In genomic region chr1:185297986-185298385, GRCh38 we compare ENCODE assay signal across 32 cellular contexts. TPM values are rescaled to one million over a fixed set of nuclear protein-coding genes. Genes with fewer than 3 reads are reported as not detected.
A peak's percentile ranks its signal among the peaks of the same experiment; 100 is the strongest.
DNase-seq lines count a peak whose midpoint lies in the region; ATAC-seq, FAIRE-seq and TF ChIP-seq lines count a peak whose summit lies in the region.
"Had no signal": no experiment of that assay in that cellular context is flagged by ENCODE, and none has a peak within 500 bp of the region (broad histone marks: within the 10 kb centered on the region; RNA-seq: fewer than 3 reads in every experiment).

No MANE protein-coding gene starts in this region.

- intact Hi-C loops in naive thymus-derived CD4-positive, alpha-beta T cell (cut with micrococcal nuclease), result loop anchor here in 1 of 2 donors (1.0 to 2.0 kb wide), 2 partner anchors 10 to 17 kb away; no protein-coding TSS in a partner anchor
- intact Hi-C loops in HepG2 (cut with micrococcal nuclease; ENCODE audit: unreplicated experiment), result no loop called here

- 98% methylated on average over 2 of the region's 2 CpGs for WGBS in HepG2 (ENCODE audit: low lambda C conversion rate)

- no peaks in the 10 kb centered on the region for H3K27me3 ChIP-seq in naive thymus-derived CD4-positive, alpha-beta T cell (ENCODE audit: control insufficient read depth in 2 of 2, insufficient read depth in 2 of 2, low read length in 2 of 2)
- H3K27me3 ChIP-seq in HepG2 (ENCODE audit: control insufficient read depth in 1 of 2, insufficient read depth in 2 of 2, low read length in 2 of 2), result no peaks in the 10 kb centered on the region
- H3K27me3 ChIP-seq: esophagus muscularis mucosa, hepatocyte, right lobe of liver, tibial nerve had no signal

- FAIRE-seq in HepG2 (lab: Jason Lieb, UNC), result no peak
- FAIRE-seq: endometrium, frontal cortex had no signal

- no peak overlapping the region for H3K9ac ChIP-seq in HepG2 (ENCODE audit: insufficient read depth, low read depth, low read length)

- CTCF ChIA-PET in naive thymus-derived CD4-positive, alpha-beta T cell (lab: Charles Lee), result interaction anchor here (1.2 kb wide), 1 partner anchor 59 kb away, joined by 4 read pairs; no protein-coding TSS in a partner anchor
- CTCF ChIA-PET in HepG2 (lab: Yijun Ruan, JAX; ENCODE audit: low intra/inter-chr PET ratio, low total read pairs), result no interaction called here

- POLR2A ChIA-PET in naive thymus-derived CD4-positive, alpha-beta T cell (lab: Charles Lee), result interaction anchor here (1.0 to 1.6 kb wide), 2 partner anchors 16 to 19 kb away, joined by 3 to 4 read pairs; partner anchors contain the start of gene IVNS1ABP
- POLR2A ChIA-PET in HepG2 (lab: Yijun Ruan, JAX), result no interaction called here

- H3K9me3 ChIP-seq in naive thymus-derived CD4-positive, alpha-beta T cell (ENCODE audit: control insufficient read depth in 2 of 3, low read length in 3 of 3), result no peaks in the 10 kb centered on the region
- H3K9me3 ChIP-seq in HepG2 (ENCODE audit: low read length), result no peaks in the 10 kb centered on the region
- H3K9me3 ChIP-seq: esophagus muscularis mucosa, right lobe of liver, tibial nerve had no signal

- no peak for DNase-seq in activated T-cell treated with anti-CD3 and anti-CD28 coated beads, Interleukin-2, amount 50 U/mL, for 72 hours
- DNase-seq in activated T-cell treated with anti-CD3 and anti-CD28 coated beads, Interleukin-2, amount 50 U/mL, for 1 hour, result no peak
- peak; percentile 54 for DNase-seq in amniotic epithelial cell (ENCODE audit: low read depth)
- DNase-seq in naive thymus-derived CD4-positive, alpha-beta T cell, result no peak
- DNase-seq in germinal center (ENCODE audit: low spot score), result no peak
- no peak for DNase-seq in HepG2 (ENCODE audit: low spot score)
- DNase-seq in stimulated activated naive CD8-positive, alpha-beta T cell treated with anti-CD3 and anti-CD28 coated beads, Interleukin-15, amount 100 ng/mL, for 72 hours, result no peak
- DNase-seq: activated CD4-positive, alpha-beta T cell treated with anti-CD3 and anti-CD28 coated beads, Interleukin-2, amount 10 ng/mL, durations not matched to agents 24 days and 14 days; Calu3; central memory CD4-positive, alpha-beta T cell; dermis blood vessel endothelial cell; left cardiac atrium; NCI-H1048; NCI-H446; NCI-H748 treated with DMSO at 0.1 percent for 48 hours; right lobe of liver; SIG-M5; stimulated activated CD4-positive, alpha-beta T cell treated with anti-CD3 and anti-CD28 coated beads, Interleukin-12 subunit alpha, Interleukin-12 subunit beta, amount 100 ng/mL, for 4 hours; stimulated activated CD4-positive, alpha-beta T cell treated with anti-CD3 and anti-CD28 coated beads, Interleukin-2, amount 100 ng/mL, for 48 hours; SW 1271; T-helper 9 cell; WERI-Rb-1 had no signal

- TF ChIP-seq CTCF in HepG2 (CRISPR knock-in tag; IDR thresholded peaks at IDR 0.05), result no peak

- H3K27ac Mint-ChIP-seq in activated T-cell treated with anti-CD3 and anti-CD28 coated beads, Interleukin-2, amount 50 U/mL, for 72 hours, result peak overlapping the region; percentile 75
- peak overlapping the region in 7 of 9 donors; percentile 12 to 69 (median 51) for H3K27ac Mint-ChIP-seq in naive thymus-derived CD4-positive, alpha-beta T cell
- H3K27ac Mint-ChIP-seq in stimulated activated naive CD8-positive, alpha-beta T cell treated with anti-CD3 and anti-CD28 coated beads, Interleukin-15, amount 100 ng/mL, for 72 hours, result peak overlapping the region in 1 of 2 donors; percentile 35
- H3K27ac Mint-ChIP-seq: activated CD4-positive, alpha-beta T cell treated with anti-CD3 and anti-CD28 coated beads, Interleukin-2, amount 10 ng/mL, durations not matched to agents 24 days and 14 days; CD14-positive monocyte; GM23338; memory B cell had no signal

- peaks cover 14 to 46% of the 10 kb centered on the region in 2 donors for H3K36me3 Mint-ChIP-seq in activated T-cell treated with anti-CD3 and anti-CD28 coated beads, Interleukin-2, amount 50 U/mL, for 72 hours (ENCODE audit: insufficient read depth in 2 of 2)
- H3K36me3 Mint-ChIP-seq in naive thymus-derived CD4-positive, alpha-beta T cell, result peaks cover 10 to 63% (median 45%) of the 10 kb centered on the region in 5 donors

- ATAC-seq in activated T-cell treated with anti-CD3 and anti-CD28 coated beads, Interleukin-2, amount 50 U/mL, for 72 hours (replicated peaks in 1 of 2), result no peak
- ATAC-seq in naive thymus-derived CD4-positive, alpha-beta T cell, result no peak
- ATAC-seq in HepG2, result no peak
- no peak for ATAC-seq in stimulated activated naive CD8-positive, alpha-beta T cell treated with anti-CD3 and anti-CD28 coated beads, Interleukin-15, amount 100 ng/mL, for 72 hours
- ATAC-seq in HG03442 (IDR thresholded peaks at IDR 0.05; ENCODE audit: unreplicated experiment), result no peak
- ATAC-seq: GM23338, left cardiac atrium, right lobe of liver had no signal

- no peak for TF ChIP-seq POLR2A in HepG2 (IDR thresholded peaks at IDR 0.05; ENCODE audit: insufficient read depth in 1 of 2, low read depth in 2 of 2, low read length in 2 of 2)

- H3K4me2 ChIP-seq in HepG2 (ENCODE audit: low read depth, low read length), result no peak overlapping the region
- H3K4me2 ChIP-seq: GM23338, hepatocyte had no signal

- TF ChIP-seq EP300 in HepG2 (IDR thresholded peaks at IDR 0.05; ENCODE audit: low read depth in 2 of 2, low read length in 2 of 2) (no peak), HepG2 (CRISPR knock-in tag; IDR thresholded peaks at IDR 0.05; ENCODE audit: borderline replicate concordance) (no peak)

- no peaks in the 10 kb centered on the region for H4K20me1 ChIP-seq in HepG2 (ENCODE audit: insufficient read depth, low read length)

- H3K4me1 ChIP-seq in naive thymus-derived CD4-positive, alpha-beta T cell (ENCODE audit: control insufficient read depth in 2 of 2, insufficient read depth in 2 of 2, low read length in 2 of 2), result peaks cover 0 to 2% of the 10 kb centered on the region in 2 donors
- peaks cover 2% of the 10 kb centered on the region; the same call in 1 of the 2 replicates for H3K4me1 ChIP-seq in HepG2 (ENCODE audit: insufficient read depth, low read length)
- H3K4me1 ChIP-seq: right lobe of liver, tibial nerve had no signal

- H3K27ac ChIP-seq in naive thymus-derived CD4-positive, alpha-beta T cell (ENCODE audit: low read depth, low read length), result no peak overlapping the region
- no peak overlapping the region for H3K27ac ChIP-seq in HepG2 (ENCODE audit: extremely low read length, insufficient read depth, low read length)
- H3K27ac ChIP-seq: 22Rv1, esophagus muscularis mucosa, hepatocyte, right lobe of liver, tibial nerve, WERI-Rb-1 had no signal

- no peaks in the 10 kb centered on the region for H3K79me2 ChIP-seq in HepG2 (ENCODE audit: insufficient read depth, low read length)
- H3K79me2 ChIP-seq: hepatocyte had no signal

- H3K9me3 Mint-ChIP-seq in activated T-cell treated with anti-CD3 and anti-CD28 coated beads, Interleukin-2, amount 50 U/mL, for 72 hours, result no peaks in the 10 kb centered on the region
- H3K9me3 Mint-ChIP-seq in naive thymus-derived CD4-positive, alpha-beta T cell, result peaks cover 0 to 1% (median 0%) of the 10 kb centered on the region in 11 donors
- no peaks in the 10 kb centered on the region for H3K9me3 Mint-ChIP-seq in stimulated activated naive CD8-positive, alpha-beta T cell treated with anti-CD3 and anti-CD28 coated beads, Interleukin-15, amount 100 ng/mL, for 72 hours
- H3K9me3 Mint-ChIP-seq: activated CD4-positive, alpha-beta T cell treated with anti-CD3 and anti-CD28 coated beads, Interleukin-2, amount 10 ng/mL, durations not matched to agents 24 days and 14 days; CD14-positive monocyte; GM23338; memory B cell had no signal

- H2AFZ ChIP-seq in HepG2 (ENCODE audit: low read length), result no peak overlapping the region
- H2AFZ ChIP-seq: GM23338, hepatocyte had no signal

- H3K36me3 ChIP-seq in naive thymus-derived CD4-positive, alpha-beta T cell (ENCODE audit: control insufficient read depth in 2 of 3, insufficient read depth in 3 of 3, low read length in 3 of 3), result peaks cover 12 to 53% (median 26%) of the 10 kb centered on the region in 3 experiments
- peaks cover 21 to 45% of the 10 kb centered on the region in 2 experiments for H3K36me3 ChIP-seq in HepG2 (replicated peaks in 1 of 2; ENCODE audit: control insufficient read depth in 1 of 2, insufficient read depth in 2 of 2, low read length in 2 of 2)

- H3K4me1 Mint-ChIP-seq in activated T-cell treated with anti-CD3 and anti-CD28 coated beads, Interleukin-2, amount 50 U/mL, for 72 hours (ENCODE audit: low read depth), result peaks cover 7% of the 10 kb centered on the region
- peaks cover 2 to 26% (median 18%) of the 10 kb centered on the region in 7 donors for H3K4me1 Mint-ChIP-seq in naive thymus-derived CD4-positive, alpha-beta T cell
- no peaks in the 10 kb centered on the region for H3K4me1 Mint-ChIP-seq in stimulated activated naive CD8-positive, alpha-beta T cell treated with anti-CD3 and anti-CD28 coated beads, Interleukin-15, amount 100 ng/mL, for 72 hours
- H3K4me1 Mint-ChIP-seq: GM23338 had no signal

- no peak overlapping the region for H3K4me3 ChIP-seq in naive thymus-derived CD4-positive, alpha-beta T cell (ENCODE audit: low read length)
- no peak overlapping the region for H3K4me3 ChIP-seq in HepG2 (replicated peaks in 1 of 3; ENCODE audit: insufficient read depth in 1 of 3, low read depth in 2 of 3, low read length in 3 of 3)
- H3K4me3 ChIP-seq: esophagus muscularis mucosa, GM23338, hepatocyte, right lobe of liver, tibial nerve had no signal

- in situ Hi-C loops in HepG2 (cut with HindIII; ENCODE audit: extremely low pct_ligation_motif_present, low pct_unique_long_range_greater_than_20kb), result no loop called here

- no TSS peak for BruUV-seq in HepG2 (replicated peaks; lab: Mats Ljungman, UMichigan)

- no peak for TF ChIP-seq RAD21 in HepG2 (CRISPR knock-in tag; IDR thresholded peaks at IDR 0.05)

- H3K4me3 Mint-ChIP-seq in activated T-cell treated with anti-CD3 and anti-CD28 coated beads, Interleukin-2, amount 50 U/mL, for 72 hours, result no peak overlapping the region
- H3K4me3 Mint-ChIP-seq in naive thymus-derived CD4-positive, alpha-beta T cell, result no peak overlapping the region
- H3K4me3 Mint-ChIP-seq in stimulated activated naive CD8-positive, alpha-beta T cell treated with anti-CD3 and anti-CD28 coated beads, Interleukin-15, amount 100 ng/mL, for 72 hours, result no peak overlapping the region
- H3K4me3 Mint-ChIP-seq: activated CD4-positive, alpha-beta T cell treated with anti-CD3 and anti-CD28 coated beads, Interleukin-2, amount 10 ng/mL, durations not matched to agents 24 days and 14 days; CD14-positive monocyte; GM23338; memory B cell had no signal

- H3K27me3 Mint-ChIP-seq in activated T-cell treated with anti-CD3 and anti-CD28 coated beads, Interleukin-2, amount 50 U/mL, for 72 hours (ENCODE audit: low read depth), result no peaks in the 10 kb centered on the region
- no peaks in the 10 kb centered on the region for H3K27me3 Mint-ChIP-seq in naive thymus-derived CD4-positive, alpha-beta T cell
- H3K27me3 Mint-ChIP-seq in stimulated activated naive CD8-positive, alpha-beta T cell treated with anti-CD3 and anti-CD28 coated beads, Interleukin-15, amount 100 ng/mL, for 72 hours, result no peaks in the 10 kb centered on the region
- H3K27me3 Mint-ChIP-seq: activated CD4-positive, alpha-beta T cell treated with anti-CD3 and anti-CD28 coated beads, Interleukin-2, amount 10 ng/mL, durations not matched to agents 24 days and 14 days; memory B cell had no signal

RNA-seq across cellular contexts. Expression of gene IVNS1ABP, which starts 19.1 kb away (rescaled TPM):
- total RNA-seq in activated T-cell treated with anti-CD3 and anti-CD28 coated beads, Interleukin-2, amount 50 U/mL, for 72 hours, result 100 to 1,000 TPM in 1 of 2 donors, 10 to 100 TPM in 1; 86.2 to 110 TPM
- 100 to 1,000 TPM; 169 to 268 (median 193) TPM for total RNA-seq in naive thymus-derived CD4-positive, alpha-beta T cell
- polyA plus RNA-seq in naive thymus-derived CD4-positive, alpha-beta T cell, result 10 to 100 TPM; 67.0 to 71.0 TPM
- total RNA-seq in HepG2 (2016; rRNA removed; fragmentation: Illumina TruSeq; extraction: Trizol), result 41.6 and 51.7 TPM in 2 replicates
- 9.0 and 9.3 TPM in 2 replicates for total RNA-seq in HepG2 (2016; cell fraction: cytosol; rRNA removed; fragmentation: Illumina TruSeq; extraction: Trizol; ENCODE audit: low read depth)
- total RNA-seq in HepG2 (2016; cell fraction: insoluble cytoplasmic fraction; rRNA removed; fragmentation: Illumina TruSeq; extraction: Trizol), result 41.9 and 52.5 TPM in 2 replicates
- 19.8 and 21.2 TPM in 2 replicates for total RNA-seq in HepG2 (2016; cell fraction: membrane; rRNA removed; fragmentation: Illumina TruSeq; extraction: Trizol)
- 119 and 126 TPM in 2 replicates for total RNA-seq in HepG2 (2016; cell fraction: nucleus; rRNA removed; fragmentation: Illumina TruSeq; extraction: Trizol)
- polyA plus RNA-seq in HepG2 (2011; rRNA removed), result 38.2 and 49.1 TPM in 2 replicates
- 11.5 and 17.3 TPM in 2 replicates for polyA plus RNA-seq in HepG2 (2011; cell fraction: cytosol; rRNA removed)
- 83.0 and 93.5 TPM in 2 replicates for polyA plus RNA-seq in HepG2 (2011; cell fraction: nucleus; rRNA removed)
- polyA plus RNA-seq in HepG2 (2012), result 40.9 and 57.2 TPM in 2 replicates
- polyA plus RNA-seq in HepG2 (2016; cell fraction: cytosol; fragmentation: Illumina TruSeq; extraction: Trizol; ENCODE audit: low read depth), result 2.8 and 3.5 TPM in 2 replicates
- 38.7 and 40.0 TPM in 2 replicates for polyA plus RNA-seq in HepG2 (2016; cell fraction: insoluble cytoplasmic fraction; fragmentation: Illumina TruSeq; extraction: Trizol; ENCODE audit: low read depth)
- 9.3 and 11.3 TPM in 2 replicates for polyA plus RNA-seq in HepG2 (2016; cell fraction: membrane; fragmentation: Illumina TruSeq; extraction: Trizol; ENCODE audit: low read depth)
- 65.5 and 70.1 TPM in 2 replicates for polyA plus RNA-seq in HepG2 (2016; cell fraction: nucleus; fragmentation: Illumina TruSeq; extraction: Trizol; ENCODE audit: insufficient read depth, low read depth)
- polyA minus RNA-seq in HepG2 (2011; rRNA and poly(A)+ RNA removed; ENCODE audit: low replicate concordance), result 35.4 and 52.1 TPM in 2 replicates
- 15.7 and 16.1 TPM in 2 replicates for polyA minus RNA-seq in HepG2 (2011; cell fraction: cytosol; rRNA and poly(A)+ RNA removed)
- 378 and 394 TPM in 2 replicates for polyA minus RNA-seq in HepG2 (2011; cell fraction: nucleus; rRNA and poly(A)+ RNA removed)
